In genomic region chr13:40806241-40806640, GRCh38 we compare ENCODE assay signal across 25 cellular contexts. TPM values are rescaled to one million over a fixed set of nuclear protein-coding genes. Genes with fewer than 3 reads are reported as not detected.
DNase-seq lines count a peak whose midpoint lies in the region; ATAC-seq, FAIRE-seq and TF ChIP-seq lines count a peak whose summit lies in the region.
"Had no signal": no experiment of that assay in that cellular context is flagged by ENCODE, and none has a peak within 500 bp of the region (broad histone marks: within the 10 kb centered on the region; RNA-seq: fewer than 3 reads in every experiment).

No MANE protein-coding gene starts in this region.

- DNase-seq in DMS79 treated with DMSO at 0.1 percent for 48 hours (lab: John Stamatoyannopoulos, UW) = peak; percentile 68
- DNase-seq in DMS79 (lab: John Stamatoyannopoulos, UW) = no peak
- DNase-seq in H9 = no peak
- peak; percentile 92 for DNase-seq in small intestine
- DNase-seq in NCI-H1417 treated with DMSO at 0.1 percent for 48 hours (lab: John Stamatoyannopoulos, UW) = no peak
- DNase-seq in T1000 (lab: John Stamatoyannopoulos, UW) = no peak
- no peak for DNase-seq in aorta
- DNase-seq: CD4-positive, alpha-beta T cell; CD8-positive, alpha-beta memory T cell; DMS 273 treated with DMSO at 0.1 percent for 48 hours; DND-41; GM23248; H7 had no signal

- FAIRE-seq in small intestine (lab: Jason Lieb, UNC) = peak; percentile 5
- FAIRE-seq: A204.1, D721Med, G401.6, GM12878, GM19239, H1 had no signal

- no peak overlapping the region for H2BK120ac ChIP-seq in H9 (ENCODE audit: low read depth, low read length, poor library complexity, severe bottlenecking)

- no peak overlapping the region for H2AK5ac ChIP-seq in H9 (ENCODE audit: insufficient read length, low read length)

- no peak overlapping the region for H2BK20ac ChIP-seq in H9 (ENCODE audit: low read depth, low read length, poor library complexity, severe bottlenecking)

- H2BK5ac ChIP-seq in H9 (ENCODE audit: insufficient read length, low read length) = no peak overlapping the region

- no peak for TF ChIP-seq CTCF in H9 (conservative IDR thresholded peaks at IDR 0.05)

- peaks cover 19 to 42% of the 10 kb centered on the region in 2 donors for H3K36me3 ChIP-seq in muscle layer of duodenum (ENCODE audit: control insufficient read depth in 1 of 2, insufficient read depth in 2 of 2, low read length in 2 of 2)
- peaks cover 10 to 17% of the 10 kb centered on the region in 2 donors for H3K36me3 ChIP-seq in small intestine (ENCODE audit: control insufficient read depth in 2 of 2, insufficient read depth in 2 of 2, low read length in 2 of 2)
- peaks cover 6 to 7% of the 10 kb centered on the region in 2 donors for H3K36me3 ChIP-seq in aorta (ENCODE audit: control insufficient read depth in 1 of 2, insufficient read depth in 2 of 2, low read length in 1 of 2)

- H3K4ac ChIP-seq in H9 (ENCODE audit: low read depth, low read length) = no peak overlapping the region

- H3K27me3 Mint-ChIP-seq in H9 (ENCODE audit: low read depth) = no peaks in the 10 kb centered on the region
- H3K27me3 Mint-ChIP-seq: B cell; CD4-positive, alpha-beta T cell; CD8-positive, alpha-beta memory T cell had no signal

- no peak overlapping the region for H3T11ph ChIP-seq in H9 (ENCODE audit: low read length)

- no peak overlapping the region for H3K56ac ChIP-seq in H9 (ENCODE audit: insufficient read length, low read depth, low read length)

- H3K23me2 ChIP-seq in H9 (ENCODE audit: insufficient read length, low read depth, low read length, poor library complexity, severe bottlenecking) = no peaks in the 10 kb centered on the region

- H3K27ac ChIP-seq in H9 (ENCODE audit: insufficient read length, low read depth, low read length) (no peak overlapping the region), muscle layer of duodenum (ENCODE audit: low read length) (peak overlapping the region; percentile 3), small intestine (ENCODE audit: low read depth in 1 of 2, low read length in 1 of 2) (peak overlapping the region; percentile 20 to 38), aorta (ENCODE audit: low read depth in 1 of 2, low read length in 2 of 2) (no peak overlapping the region)
- H3K27ac ChIP-seq: 22Rv1, BLaER1, C4-2B, GM23248 had no signal

- no peak overlapping the region for H3K4me3 Mint-ChIP-seq in H9
- H3K4me3 Mint-ChIP-seq: B cell; CD4-positive, alpha-beta T cell; CD8-positive, alpha-beta memory T cell had no signal

- no peaks in the 10 kb centered on the region for H3K9me3 ChIP-seq in H9 (ENCODE audit: control insufficient read depth, low read depth, low read length)
- no peaks in the 10 kb centered on the region for H3K9me3 ChIP-seq in muscle layer of duodenum (ENCODE audit: control insufficient read depth in 1 of 2, low read length in 2 of 2)
- no peaks in the 10 kb centered on the region for H3K9me3 ChIP-seq in small intestine (ENCODE audit: control insufficient read depth, low read depth)
- no peaks in the 10 kb centered on the region for H3K9me3 ChIP-seq in aorta (ENCODE audit: control insufficient read depth, low read length)
- H3K9me3 ChIP-seq: BLaER1 had no signal

- ATAC-seq in aorta (ENCODE audit: low FRiP score) = no peak
- ATAC-seq: GM12878, HCT116 had no signal

- intact Hi-C loops in aorta (cut with DNase I) = no loop called here

- H3K4me3 ChIP-seq in muscle layer of duodenum (ENCODE audit: low read depth in 1 of 2, low read length in 2 of 2) (no peak overlapping the region), small intestine (ENCODE audit: low read depth in 1 of 2, low read length in 2 of 2) (no peak overlapping the region), aorta (ENCODE audit: low read length in 2 of 2) (no peak overlapping the region)
- H3K4me3 ChIP-seq: BLaER1, GM12878, GM23248 had no signal

- H4K20me1 ChIP-seq in H9 (ENCODE audit: control insufficient read depth, insufficient read depth, insufficient read length) = no peaks in the 10 kb centered on the region
- H4K20me1 ChIP-seq: BLaER1 had no signal

- H3K4me2 ChIP-seq in H9 (ENCODE audit: insufficient read depth, insufficient read length, low read length) = no peak overlapping the region
- H3K4me2 ChIP-seq: BLaER1 had no signal

- H3K23ac ChIP-seq in H9 (ENCODE audit: insufficient read length, low read depth, low read length) = no peak overlapping the region

- H3K79me1 ChIP-seq in H9 (ENCODE audit: insufficient read depth, low read depth, low read length, poor library complexity, severe bottlenecking) = no peaks in the 10 kb centered on the region

- H3K9ac ChIP-seq in H9 (ENCODE audit: extremely low read depth, insufficient read length, low read length) = peak overlapping the region; percentile 37
- H3K9ac ChIP-seq: BLaER1, GM23248 had no signal

- no peaks in the 10 kb centered on the region for H3K79me2 ChIP-seq in H9 (ENCODE audit: insufficient read depth, low read length)

- no peak overlapping the region for H4K91ac ChIP-seq in H9 (ENCODE audit: insufficient read length, low read depth, low read length)

- no peak overlapping the region for H4K5ac ChIP-seq in H9 (ENCODE audit: insufficient read length, low read depth, low read length)

- H3K27ac Mint-ChIP-seq in H9 = peak overlapping the region in 1 of 3 experiments; percentile 32; a peak in 1 of 7 replicates
- H3K27ac Mint-ChIP-seq: B cell; CD4-positive, alpha-beta T cell had no signal

- H3K9me3 Mint-ChIP-seq in H9 = no peaks in the 10 kb centered on the region
- H3K9me3 Mint-ChIP-seq: CD4-positive, alpha-beta T cell; CD8-positive, alpha-beta memory T cell had no signal

- no peaks in the 10 kb centered on the region for H3K4me1 ChIP-seq in H9 (ENCODE audit: insufficient read depth, low read length)
- H3K4me1 ChIP-seq in muscle layer of duodenum (ENCODE audit: control insufficient read depth in 1 of 2, insufficient read depth in 2 of 2, low read length in 2 of 2) = no peaks in the 10 kb centered on the region
- peaks cover 6 to 17% of the 10 kb centered on the region in 2 donors for H3K4me1 ChIP-seq in small intestine (ENCODE audit: control insufficient read depth in 2 of 2, insufficient read depth in 1 of 2, low read depth in 1 of 2, low read length in 1 of 2)
- no peaks in the 10 kb centered on the region for H3K4me1 ChIP-seq in aorta (ENCODE audit: control insufficient read depth in 1 of 2, insufficient read depth in 2 of 2, low read length in 2 of 2)
- H3K4me1 ChIP-seq: BLaER1 had no signal

- H3K36me3 Mint-ChIP-seq in H9 (ENCODE audit: insufficient read depth in 1 of 3, low read depth in 3 of 3) = peaks cover 13 to 56% (median 56%) of the 10 kb centered on the region in 3 experiments; a peak in 6 of 7 replicates

- H4K8ac ChIP-seq in H9 (replicated peaks; ENCODE audit: insufficient read length, low read depth, low read length) = no peak overlapping the region

- WGBS in H9 (ENCODE audit: extremely low coverage, insufficient read length, low lambda C conversion rate) = no CpG with 5 or more reads among the region's 1 CpG
- 5 to 59% (median 45%) methylated on average over 1 of the region's 1 CpG for WGBS in small intestine, 3 donors
- WGBS in aorta, 2 donors = 90 to 96% methylated on average over 1 of the region's 1 CpG

- no peak overlapping the region for H2BK15ac ChIP-seq in H9 (ENCODE audit: low read depth, low read length)

- H2AFZ ChIP-seq in H9 (ENCODE audit: low read length) = no peak overlapping the region
- H2AFZ ChIP-seq: GM23248 had no signal

- H3K27me3 ChIP-seq in H9 (ENCODE audit: insufficient read depth, low read length) = no peaks in the 10 kb centered on the region
- H3K27me3 ChIP-seq in muscle layer of duodenum (ENCODE audit: low read depth, low read length) = no peaks in the 10 kb centered on the region
- H3K27me3 ChIP-seq in small intestine (ENCODE audit: control insufficient read depth in 2 of 2, insufficient read depth in 2 of 2, low read length in 2 of 2) = no peaks in the 10 kb centered on the region
- no peaks in the 10 kb centered on the region for H3K27me3 ChIP-seq in aorta (ENCODE audit: control insufficient read depth in 1 of 2, insufficient read depth in 2 of 2, low read length in 1 of 2)
- H3K27me3 ChIP-seq: BLaER1 had no signal

- H3K4me1 Mint-ChIP-seq in H9 = no peaks in the 10 kb centered on the region
- H3K4me1 Mint-ChIP-seq: B cell; CD8-positive, alpha-beta memory T cell had no signal

- no peak overlapping the region for H3K14ac ChIP-seq in H9 (ENCODE audit: insufficient read depth, low read length)

- H3K18ac ChIP-seq in H9 (ENCODE audit: insufficient read length, low read depth, low read length) = no peak overlapping the region

- no peak overlapping the region for H2BK12ac ChIP-seq in H9 (ENCODE audit: insufficient read length, low read depth, low read length)

RNA-seq across cellular contexts. Expression of gene SLC25A15, which starts 16.8 kb away (rescaled TPM):
- 18.3 and 21.1 TPM in 2 replicates for total RNA-seq in H9 (2021)
- polyA plus RNA-seq in small intestine = 10 to 100 TPM; 23.2 to 42.0 (median 24.0) TPM
- total RNA-seq in aorta = 1 to 10 TPM; 2.6 to 3.7 TPM
- 1 to 10 TPM; 1.1 to 2.0 TPM for polyA plus RNA-seq in aorta

RNA-seq across cellular contexts. Expression of gene MRPS31, which starts 35.3 kb away (rescaled TPM):
- total RNA-seq in H9 (2021) = 27.3 and 29.6 TPM in 2 replicates
- 10 to 100 TPM; 19.2 to 23.3 (median 22.5) TPM for polyA plus RNA-seq in small intestine
- total RNA-seq in aorta = 10 to 100 TPM; 14.6 to 20.5 TPM
- polyA plus RNA-seq in aorta = 10 to 100 TPM; 12.9 to 18.1 TPM

Comparison
In these comparisons a context has a peak if more than half of its experiments do, and no peak if none do; other contexts are left out.
1. DNase-seq: peak in DMS79 treated with DMSO at 0.1 percent for 48 hours (single experiment) and small intestine (single experiment); none in DMS79 (single experiment), H9 (single experiment), NCI-H1417 treated with DMSO at 0.1 percent for 48 hours (single experiment), T1000 (single experiment) and aorta (0 of 2).
2. H3K27ac ChIP-seq: peak in muscle layer of duodenum (single experiment) and small intestine (2 of 2); none in H9 (single experiment) and aorta (0 of 2).